Comparison of ENCODE assay signal across 1 cellular context in genomic region chr6:63997217-63997616, GRCh38.
TF ChIP-seq lines count a peak whose summit lies in the region.

No MANE protein-coding gene starts in this region.

TF ChIP-seq in HepG2, 621 proteins besides CTCF, POLR2A, EP300 and RAD21 (continued from another document):
- TF ChIP-seq ZNF280D (CRISPR knock-in tag; IDR thresholded peaks at IDR 0.05) (no peak), MAFF (IDR thresholded peaks at IDR 0.05; ENCODE audit: low read depth, low read length) (no peak), ZNF512 (CRISPR knock-in tag; IDR thresholded peaks at IDR 0.05) (no peak), ELF4 (CRISPR knock-in tag; IDR thresholded peaks at IDR 0.05; ENCODE audit: borderline replicate concordance) (no peak), POLR2AphosphoS2 (IDR thresholded peaks at IDR 0.05; ENCODE audit: low read depth, low read length) (no peak), ASH2L (IDR thresholded peaks at IDR 0.05; ENCODE audit: insufficient read length, low read depth, low read length) (no peak), ZNF281 (CRISPR knock-in tag; IDR thresholded peaks at IDR 0.05; ENCODE audit: borderline replicate concordance) (no peak), HNRNPH1 (optimal IDR thresholded peaks at IDR 0.05; ENCODE audit: low read depth, low read length) (no peak), ZNF644 (CRISPR knock-in tag; IDR thresholded peaks at IDR 0.05; ENCODE audit: low read depth) (no peak), NCOA1 (CRISPR knock-in tag; IDR thresholded peaks at IDR 0.05) (no peak), TP53 (CRISPR knock-in tag; conservative IDR thresholded peaks at IDR 0.05) (no peak), ZNF558 (CRISPR knock-in tag; IDR thresholded peaks at IDR 0.05; ENCODE audit: borderline replicate concordance) (no peak), ZNF44 (CRISPR knock-in tag; IDR thresholded peaks at IDR 0.05) (no peak), NFYB (CRISPR knock-in tag; IDR thresholded peaks at IDR 0.05) (no peak)
